16 cellular contexts compared by ENCODE assay signal in genomic region chr4:163085085-163085484, GRCh38.
"Had no signal": no experiment of that assay in that cellular context is flagged by ENCODE, and none has a peak within 500 bp of the region (broad histone marks: within the 10 kb centered on the region; RNA-seq: fewer than 3 reads in every experiment).

No MANE protein-coding gene starts in this region.

- ATAC-seq: activated naive CD8-positive, alpha-beta T cell treated with anti-CD3 and anti-CD28 coated beads, Interleukin-2, amount 50 U/mL, for 24 hours; foreskin keratinocyte; natural killer cell treated with Interleukin-12 subunit alpha and Interleukin-12 subunit beta and Interleukin-15 and Interleukin-18, amount 100 ng/mL, for 72 hours; stimulated activated naive CD8-positive, alpha-beta T cell treated with anti-CD3 and anti-CD28 coated beads, Interleukin-15, Interleukin-2, amounts not matched to agents 100 U/mL and 50 U/mL, for 24 hours had no signal

- H3K36me3 Mint-ChIP-seq: natural killer cell treated with Interleukin-12 subunit alpha and Interleukin-12 subunit beta and Interleukin-15 and Interleukin-18, amount 100 ng/mL, for 72 hours had no signal

- DNase-seq: activated CD4-positive, CD25-positive, alpha-beta regulatory T cell treated with anti-CD3 and anti-CD28 coated beads, Interleukin-2, amount 50 U/mL, for 72 hours; activated naive CD4-positive, alpha-beta T cell treated with anti-CD3 and anti-CD28 coated beads for 36 hours; activated naive CD8-positive, alpha-beta T cell treated with anti-CD3 and anti-CD28 coated beads, Interleukin-2, amount 50 U/mL, for 24 hours; aorta; cerebellar nuclear complex; effector memory CD4-positive, alpha-beta T cell; foreskin keratinocyte; posterior cingulate gyrus; retina; stimulated activated CD4-positive, alpha-beta T cell treated with anti-CD3 and anti-CD28 coated beads, Interleukin-15, amount 100 ng/mL, for 24 hours; stimulated activated CD4-positive, alpha-beta T cell treated with anti-CD3 and anti-CD28 coated beads, Interleukin-4, amount 100 ng/mL, for 24 hours; stimulated activated naive CD8-positive, alpha-beta T cell treated with anti-CD3 and anti-CD28 coated beads, Interleukin-15, Interleukin-2, amounts not matched to agents 100 U/mL and 50 U/mL, for 24 hours; T-helper 9 cell; trophoblast cell had no signal

- H3K9me3 Mint-ChIP-seq: activated naive CD4-positive, alpha-beta T cell treated with anti-CD3 and anti-CD28 coated beads for 36 hours; activated T-helper 2 cell treated with anti-CD3 and anti-CD28 coated beads, Interferon-gamma antibody, Interleukin-2, Interleukin-4, amounts not matched to agents 10 μg/mL and 5 μg/mL and 100 μg/mL, durations not matched to agents 14 hours and 24 hours and 36 hours; natural killer cell treated with Interleukin-12 subunit alpha and Interleukin-12 subunit beta and Interleukin-15 and Interleukin-18, amount 100 ng/mL, for 72 hours had no signal

- H3K4me3 Mint-ChIP-seq: activated naive CD4-positive, alpha-beta T cell treated with anti-CD3 and anti-CD28 coated beads for 36 hours; activated naive CD8-positive, alpha-beta T cell treated with anti-CD3 and anti-CD28 coated beads, Interleukin-2, amount 50 U/mL, for 24 hours; natural killer cell treated with Interleukin-12 subunit alpha and Interleukin-12 subunit beta and Interleukin-15 and Interleukin-18, amount 100 ng/mL, for 72 hours had no signal

- H3K27ac Mint-ChIP-seq: activated naive CD4-positive, alpha-beta T cell treated with anti-CD3 and anti-CD28 coated beads for 36 hours; activated naive CD8-positive, alpha-beta T cell treated with anti-CD3 and anti-CD28 coated beads, Interleukin-2, amount 50 U/mL, for 24 hours; activated T-helper 2 cell treated with anti-CD3 and anti-CD28 coated beads, Interferon-gamma antibody, Interleukin-2, Interleukin-4, amounts not matched to agents 10 μg/mL and 5 μg/mL and 100 μg/mL, durations not matched to agents 14 hours and 24 hours and 36 hours; natural killer cell treated with Interleukin-12 subunit alpha and Interleukin-12 subunit beta and Interleukin-15 and Interleukin-18, amount 100 ng/mL, for 72 hours had no signal

- H3K4me1 Mint-ChIP-seq: activated naive CD8-positive, alpha-beta T cell treated with anti-CD3 and anti-CD28 coated beads, Interleukin-2, amount 50 U/mL, for 24 hours had no signal
